In the genomic region with DNA sequence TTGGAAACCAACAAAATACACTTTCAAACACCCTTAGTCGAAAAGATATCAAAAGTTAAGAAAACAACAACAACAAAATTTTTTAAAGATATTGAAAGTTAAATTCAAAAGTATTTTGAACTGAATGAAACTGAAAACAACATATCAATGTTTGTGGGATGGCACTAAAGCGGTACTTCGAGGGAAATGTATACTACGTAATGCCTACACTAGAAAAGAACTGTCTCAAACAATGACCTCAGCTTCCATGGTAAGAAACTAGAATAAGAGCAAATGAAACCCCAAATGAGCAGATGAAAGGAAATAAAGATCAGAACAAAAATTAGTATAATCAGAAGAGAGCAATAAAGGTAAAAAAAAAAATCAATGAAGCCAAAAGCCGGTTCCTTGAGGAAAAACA, we compare ENCODE assay signal across 1 cellular context.
TF ChIP-seq lines count a peak whose summit lies in the region.

No MANE protein-coding gene starts in this region.

TF ChIP-seq in GM23338, 12 proteins besides CTCF, POLR2A, EP300 and RAD21:
- no peak for TF ChIP-seq EZH2 (IDR thresholded peaks at IDR 0.05; ENCODE audit: low read depth, unreplicated experiment)
- TF ChIP-seq CREB1 (CRISPR knock-in tag; IDR thresholded peaks at IDR 0.05; ENCODE audit: low read depth) = no peak
- TF ChIP-seq, protein P1, sequence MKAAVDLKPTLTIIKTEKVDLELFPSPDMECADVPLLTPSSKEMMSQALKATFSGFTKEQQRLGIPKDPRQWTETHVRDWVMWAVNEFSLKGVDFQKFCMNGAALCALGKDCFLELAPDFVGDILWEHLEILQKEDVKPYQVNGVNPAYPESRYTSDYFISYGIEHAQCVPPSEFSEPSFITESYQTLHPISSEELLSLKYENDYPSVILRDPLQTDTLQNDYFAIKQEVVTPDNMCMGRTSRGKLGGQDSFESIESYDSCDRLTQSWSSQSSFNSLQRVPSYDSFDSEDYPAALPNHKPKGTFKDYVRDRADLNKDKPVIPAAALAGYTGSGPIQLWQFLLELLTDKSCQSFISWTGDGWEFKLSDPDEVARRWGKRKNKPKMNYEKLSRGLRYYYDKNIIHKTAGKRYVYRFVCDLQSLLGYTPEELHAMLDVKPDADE (IDR thresholded peaks at IDR 0.05) = no peak
- TF ChIP-seq STAT1 (IDR thresholded peaks at IDR 0.05; ENCODE audit: unreplicated experiment) = no peak
- TF ChIP-seq NANOG (IDR thresholded peaks at IDR 0.05; ENCODE audit: borderline replicate concordance) = no peak
- no peak for TF ChIP-seq POLR2AphosphoS5 (IDR thresholded peaks at IDR 0.05; ENCODE audit: low read depth)
- TF ChIP-seq JUNB (IDR thresholded peaks at IDR 0.05; ENCODE audit: unreplicated experiment) = no peak
- TF ChIP-seq ZNF331 (CRISPR knock-in tag; IDR thresholded peaks at IDR 0.05; ENCODE audit: low read depth) = no peak
- no peak for TF ChIP-seq EZH2phosphoT487 (IDR thresholded peaks at IDR 0.05; ENCODE audit: unreplicated experiment)
- no peak for TF ChIP-seq REST (IDR thresholded peaks at IDR 0.05; ENCODE audit: unreplicated experiment)
- no peak for TF ChIP-seq ZNF114 (CRISPR knock-in tag; IDR thresholded peaks at IDR 0.05)
- TF ChIP-seq ZNF462 (CRISPR knock-in tag; IDR thresholded peaks at IDR 0.05) = no peak
